8 cellular contexts compared by ENCODE assay signal in the genomic region with DNA sequence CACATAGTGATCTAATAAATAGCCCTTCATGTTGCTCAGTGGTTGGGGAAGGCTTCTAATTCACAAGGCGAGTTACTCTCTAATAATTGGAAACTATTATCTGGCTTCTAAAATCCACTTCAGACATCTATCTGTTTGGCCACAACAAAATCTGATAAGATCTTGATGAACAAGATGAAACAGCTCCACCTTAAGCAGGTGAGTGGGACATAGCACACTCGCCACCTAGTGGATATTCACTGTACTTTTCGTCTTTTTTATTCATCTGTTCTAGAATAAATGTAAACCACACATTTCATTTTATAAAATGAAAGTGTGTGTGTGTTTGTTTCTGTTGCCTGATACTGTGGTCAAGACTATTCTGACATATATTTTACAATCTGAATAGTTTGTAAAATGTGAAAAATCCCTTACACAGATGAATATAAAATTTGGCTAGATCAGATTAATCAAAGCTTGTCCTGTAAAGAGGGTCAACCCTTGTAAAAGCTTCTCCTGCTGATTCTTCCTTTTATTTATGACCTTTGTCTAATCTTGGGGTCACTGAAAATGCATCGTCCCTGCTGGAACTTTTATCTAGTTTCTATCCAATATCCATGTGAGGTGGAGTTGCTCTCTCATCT. TPM values are rescaled to one million over a fixed set of nuclear protein-coding genes. Genes with fewer than 3 reads are reported as not detected.
DNase-seq lines count a peak whose midpoint lies in the region; ATAC-seq and TF ChIP-seq lines count a peak whose summit lies in the region.

No MANE protein-coding gene starts in this region.

- no CpG with 5 or more reads among the region's 4 CpGs for WGBS in iPS DF 6.9 (ENCODE audit: insufficient coverage, insufficient read length)

- H3K27me3 ChIP-seq in AG04450 (ENCODE audit: control insufficient read depth, insufficient read depth, low read length): no peaks in the 10 kb centered on the region
- H3K27me3 ChIP-seq in SU-DHL-6 (ENCODE audit: low read length): no peaks in the 10 kb centered on the region
- no peaks in the 10 kb centered on the region for H3K27me3 ChIP-seq in iPS DF 6.9 (ENCODE audit: control insufficient read depth, insufficient read depth, low read length)
- no peaks in the 10 kb centered on the region for H3K27me3 ChIP-seq in tibial artery

- no peaks in the 10 kb centered on the region for H4K20me1 ChIP-seq in SU-DHL-6 (ENCODE audit: low read depth, low read length)

- CTCF ChIA-PET in AG04450 (lab: Charles Lee): no interaction called here

- no peaks in the 10 kb centered on the region for H3K79me2 ChIP-seq in SU-DHL-6 (ENCODE audit: insufficient read depth, low read length)

- intact Hi-C loops in tibial artery (cut with DNase I; ENCODE audit: low total_unique reads): no loop called here

- peak; percentile 69 for ATAC-seq in GM18499 (IDR thresholded peaks at IDR 0.05; ENCODE audit: insufficient read depth, unreplicated experiment)
- peak; percentile 81 for ATAC-seq in HG02678 (IDR thresholded peaks at IDR 0.05; ENCODE audit: unreplicated experiment)

- H3K9me2 ChIP-seq in SU-DHL-6 (replicated peaks; ENCODE audit: insufficient read depth, low read length): no peaks in the 10 kb centered on the region

- DNase-seq in AG04450 (ENCODE audit: low read depth, low spot score) (no peak), NCI-H1092 treated with DMSO at 0.1 percent for 48 hours (lab: John Stamatoyannopoulos, UW) (peak; percentile 75), iPS DF 6.9 (ENCODE audit: low read depth, low spot score) (peak; percentile 7), tibial artery (no peak), dedifferentiated amniotic fluid mesenchymal stem cell (ENCODE audit: extremely low spot score) (no peak)

- POLR2A ChIA-PET in AG04450 (lab: Yijun Ruan, JAX): no interaction called here

- no peak overlapping the region for H3K4me2 ChIP-seq in SU-DHL-6 (ENCODE audit: low read depth, low read length, poor library complexity, severe bottlenecking)

- H2AFZ ChIP-seq in SU-DHL-6 (ENCODE audit: low read depth, low read length, severe bottlenecking): no peak overlapping the region

- H3K4me1 ChIP-seq in iPS DF 6.9 (ENCODE audit: control insufficient read depth, insufficient read depth, low read length) (no peaks in the 10 kb centered on the region), tibial artery (no peaks in the 10 kb centered on the region)

- H3K36me3 ChIP-seq in SU-DHL-6 (ENCODE audit: low read length) (no peaks in the 10 kb centered on the region), iPS DF 6.9 (ENCODE audit: control insufficient read depth, insufficient read depth, low read length) (no peaks in the 10 kb centered on the region), tibial artery (no peaks in the 10 kb centered on the region)

- H3K9ac ChIP-seq in SU-DHL-6 (ENCODE audit: low read length): no peak overlapping the region

- peaks cover 4% of the 10 kb centered on the region for H3K9me3 ChIP-seq in AG04450 (ENCODE audit: control insufficient read depth, insufficient read depth, low read length)
- no peaks in the 10 kb centered on the region for H3K9me3 ChIP-seq in SU-DHL-6 (ENCODE audit: insufficient read depth, low read length)
- no peaks in the 10 kb centered on the region for H3K9me3 ChIP-seq in iPS DF 6.9 (ENCODE audit: control insufficient read depth, insufficient read depth, low read length)
- no peaks in the 10 kb centered on the region for H3K9me3 ChIP-seq in tibial artery

- H3K4me3 ChIP-seq in AG04450 (ENCODE audit: low read depth, low read length): no peak overlapping the region
- no peak overlapping the region for H3K4me3 ChIP-seq in SU-DHL-6 (ENCODE audit: insufficient read depth, low read length, poor library complexity, severe bottlenecking)
- H3K4me3 ChIP-seq in iPS DF 6.9 (ENCODE audit: low read length): no peak overlapping the region
- no peak overlapping the region for H3K4me3 ChIP-seq in tibial artery

- TF ChIP-seq CTCF in AG04450 (IDR thresholded peaks at IDR 0.05; ENCODE audit: low read depth, low read length) (peak; percentile 13; the same call in 1 of the 2 replicates), SU-DHL-6 (IDR thresholded peaks at IDR 0.05; ENCODE audit: insufficient read depth, low read length, poor library complexity, severe bottlenecking) (peak; percentile 31), tibial artery (IDR thresholded peaks at IDR 0.05) (peak; percentile 17 to 31)

- H3F3A ChIP-seq in SU-DHL-6 (ENCODE audit: insufficient read depth): no peaks in the 10 kb centered on the region

- H3K27ac ChIP-seq in AG04450 (ENCODE audit: low read depth, low read length) (no peak overlapping the region), SU-DHL-6 (ENCODE audit: low read depth, low read length) (no peak overlapping the region), iPS DF 6.9 (ENCODE audit: low read length) (no peak overlapping the region), tibial artery (no peak overlapping the region)

RNA-seq across cellular contexts. Expression of gene CNTNAP2, which starts 26.5 kb away (rescaled TPM):
- polyA plus RNA-seq in AG04450 (2011; rRNA removed): not detected in 2 replicates
- polyA minus RNA-seq in AG04450 (2011; rRNA and poly(A)+ RNA removed): not detected in 2 replicates

Comparison
In these comparisons a context has a peak if more than half of its experiments do, and no peak if none do; other contexts are left out.
1. DNase-seq: peak in NCI-H1092 treated with DMSO at 0.1 percent for 48 hours (single experiment) and iPS DF 6.9 (single experiment); none in AG04450 (single experiment), tibial artery (0 of 2) and dedifferentiated amniotic fluid mesenchymal stem cell (single experiment).
2. Peak in every context shown above with its lines, with median percentiles within 50 percentile points of each other: CTCF ChIP-seq.